ENCODE assay signal across 5 cellular contexts in the genomic region with DNA sequence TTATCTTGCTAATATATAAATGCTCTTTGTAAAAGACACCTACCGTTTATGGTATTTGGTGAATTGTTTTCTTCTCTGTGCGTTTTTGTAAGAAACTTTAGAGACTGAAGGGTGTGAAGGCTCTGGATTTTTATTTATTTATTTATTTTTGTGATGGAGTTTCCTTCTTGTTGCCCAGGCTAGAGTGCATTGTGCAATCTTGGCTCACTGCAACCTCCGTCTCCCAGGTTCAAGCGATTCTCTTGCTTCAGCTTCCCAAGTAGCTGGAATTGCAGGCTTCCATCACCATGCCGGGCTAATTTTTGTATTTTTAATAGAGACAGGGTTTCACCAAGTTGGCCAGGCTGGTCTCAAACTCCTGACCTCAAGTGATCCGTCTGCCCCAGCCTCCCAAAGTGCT.
DNase-seq lines count a peak whose midpoint lies in the region; ATAC-seq, FAIRE-seq and TF ChIP-seq lines count a peak whose summit lies in the region.
"Not testable (repeated sequence)": the region's sequence is repeated elsewhere in the genome, so short reads cannot be mapped to it uniquely, and the experiment has no call there.

No MANE protein-coding gene starts in this region.

- H3K9me3 ChIP-seq in HepG2 (ENCODE audit: low read length); lower lobe of right lung; upper lobe of left lung: not testable (repeated sequence)

- in situ Hi-C loops in HepG2 (cut with HindIII; ENCODE audit: extremely low pct_ligation_motif_present, low pct_unique_long_range_greater_than_20kb), result not testable (repeated sequence)

- TF ChIP-seq POLR2A in HepG2 (IDR thresholded peaks at IDR 0.05; ENCODE audit: insufficient read depth in 1 of 2, low read depth in 2 of 2, low read length in 2 of 2); upper lobe of left lung (IDR thresholded peaks at IDR 0.05): not testable (repeated sequence)

- peaks cover 13% of the 10 kb centered on the region for H3K4me1 ChIP-seq in HepG2 (ENCODE audit: insufficient read depth, low read length)
- not testable (repeated sequence) for H3K4me1 ChIP-seq in lower lobe of right lung
- H3K4me1 ChIP-seq in upper lobe of left lung, result peaks cover 7 to 14% (median 8%) of the 10 kb centered on the region in 4 donors

- not testable (repeated sequence) for H4K20me1 ChIP-seq in HepG2 (ENCODE audit: insufficient read depth, low read length)

- H3K27ac ChIP-seq in caudate nucleus (ENCODE audit: low read depth, low read length), result peak overlapping the region; percentile 19
- not testable (repeated sequence) for H3K27ac ChIP-seq in HepG2 (ENCODE audit: extremely low read length, insufficient read depth, low read length)
- peak overlapping the region; percentile 25 for H3K27ac ChIP-seq in lower lobe of right lung
- H3K27ac ChIP-seq in upper lobe of left lung, result peak overlapping the region in 2 of 4 donors; percentile 37 to 49

- intact Hi-C loops in HepG2 (cut with micrococcal nuclease; ENCODE audit: unreplicated experiment), result loop anchor here (1.0 kb wide), 1 partner anchor 38 kb away; no protein-coding TSS in a partner anchor
- intact Hi-C loops in lower lobe of right lung (cut with DNase I), result not testable (repeated sequence)

- DNase-seq in amniotic epithelial cell (ENCODE audit: low read depth), result peak; percentile 6
- not testable (repeated sequence) for DNase-seq in caudate nucleus (lab: John Stamatoyannopoulos, UW); HepG2 (ENCODE audit: low spot score); lower lobe of right lung
- peak in 1 of 2 donors; percentile 60 for DNase-seq in upper lobe of left lung

- not testable (repeated sequence) for TF ChIP-seq EP300 in HepG2 (IDR thresholded peaks at IDR 0.05; ENCODE audit: low read depth in 2 of 2, low read length in 2 of 2); HepG2 (CRISPR knock-in tag; IDR thresholded peaks at IDR 0.05; ENCODE audit: borderline replicate concordance); upper lobe of left lung (IDR thresholded peaks at IDR 0.05)

- WGBS in HepG2 (ENCODE audit: low lambda C conversion rate), result 43% methylated on average over 6 of the region's 6 CpGs
- WGBS in upper lobe of left lung, 2 donors, result 57 to 66% methylated on average over 6 of the region's 6 CpGs

- TF ChIP-seq CTCF in HepG2 (CRISPR knock-in tag; IDR thresholded peaks at IDR 0.05); lower lobe of right lung (IDR thresholded peaks at IDR 0.05); upper lobe of left lung (IDR thresholded peaks at IDR 0.05): not testable (repeated sequence)

- not testable (repeated sequence) for H2AFZ ChIP-seq in HepG2 (ENCODE audit: low read length)

- BruUV-seq in HepG2 (replicated peaks; lab: Mats Ljungman, UMichigan), result not testable (repeated sequence)

- not testable (repeated sequence) for ATAC-seq in HepG2; upper lobe of left lung (ENCODE audit: low FRiP score in 2 of 2)
- ATAC-seq in lower lobe of right lung, result peak in 1 of 2 donors; percentile 71

- H3K36me3 ChIP-seq in HepG2 (replicated peaks in 1 of 2; ENCODE audit: control insufficient read depth in 1 of 2, insufficient read depth in 2 of 2, low read length in 2 of 2); lower lobe of right lung; upper lobe of left lung: not testable (repeated sequence)

- CTCF ChIA-PET in HepG2 (lab: Yijun Ruan, JAX; ENCODE audit: low intra/inter-chr PET ratio, low total read pairs), result not testable (repeated sequence)

- not testable (repeated sequence) for H3K79me2 ChIP-seq in HepG2 (ENCODE audit: insufficient read depth, low read length)

- not testable (repeated sequence) for H3K9ac ChIP-seq in HepG2 (ENCODE audit: insufficient read depth, low read depth, low read length)

- not testable (repeated sequence) for TF ChIP-seq RAD21 in HepG2 (CRISPR knock-in tag; IDR thresholded peaks at IDR 0.05)

- not testable (repeated sequence) for H3K27me3 ChIP-seq in HepG2 (ENCODE audit: control insufficient read depth in 1 of 2, insufficient read depth in 2 of 2, low read length in 2 of 2); lower lobe of right lung (ENCODE audit: low read depth); upper lobe of left lung

- H3K4me3 ChIP-seq in HepG2 (replicated peaks in 1 of 3; ENCODE audit: insufficient read depth in 1 of 3, low read depth in 2 of 3, low read length in 3 of 3), result not testable (repeated sequence)
- H3K4me3 ChIP-seq in lower lobe of right lung, result peak overlapping the region; percentile 17
- H3K4me3 ChIP-seq in upper lobe of left lung, result peak overlapping the region in 3 of 4 donors; percentile 4 to 16 (median 12)

- not testable (repeated sequence) for H3K4me2 ChIP-seq in HepG2 (ENCODE audit: low read depth, low read length)

- POLR2A ChIA-PET in HepG2 (lab: Yijun Ruan, JAX), result not testable (repeated sequence)

- not testable (repeated sequence) for FAIRE-seq in HepG2 (lab: Jason Lieb, UNC)

TF ChIP-seq in HepG2, 621 proteins besides CTCF, POLR2A, EP300 and RAD21:
- TF ChIP-seq CEBPB (IDR thresholded peaks at IDR 0.05; ENCODE audit: borderline replicate concordance, low read depth, low read length), result peak; percentile 45; the same call in 1 of the 2 replicates
